8 cellular contexts compared by ENCODE assay signal in genomic region chr2:36356990-36357505, GRCh38. TPM values are rescaled to one million over a fixed set of nuclear protein-coding genes. Genes with fewer than 3 reads are reported as not detected.
DNase-seq lines count a peak whose midpoint lies in the region; ATAC-seq, FAIRE-seq and TF ChIP-seq lines count a peak whose summit lies in the region.

No MANE protein-coding gene starts in this region.

- POLR2A ChIA-PET in CD4-positive, alpha-beta memory T cell (lab: Charles Lee; ENCODE audit: partially characterized antibody) = no interaction called here

- intact Hi-C loops in CD4-positive, alpha-beta memory T cell (cut with micrococcal nuclease) = loop anchor here (1.0 to 10.0 kb wide), 5 partner anchors 111 to 610 kb away; partner anchors contain the start of gene STRN
- intact Hi-C loops in activated naive CD4-positive, alpha-beta T cell treated with anti-CD3 and anti-CD28 coated beads for 36 hours (cut with micrococcal nuclease) = loop anchor here (1.0 to 5.0 kb wide), 6 partner anchors 104 to 965 kb away; partner anchors contain the start of gene PRKD3
- intact Hi-C loops in right cardiac atrium (cut with DNase I) = loop anchor here in 3 of 4 donors (5.0 to 10.0 kb wide), 3 partner anchors 55 to 148 kb away; no protein-coding TSS in a partner anchor
- intact Hi-C loops in sigmoid colon (cut with DNase I) = loop anchor here (2.0 kb wide), 1 partner anchor 32 kb away; no protein-coding TSS in a partner anchor

- DNase-seq in CD4-positive, alpha-beta memory T cell = peak in 2 of 5 donors; percentile 10 to 13
- DNase-seq in activated naive CD4-positive, alpha-beta T cell treated with anti-CD3 and anti-CD28 coated beads for 36 hours = peak; percentile 48
- peak in 2 of 3 donors; percentile 62 to 69 for DNase-seq in right cardiac atrium
- DNase-seq in sigmoid colon = peak; percentile 65
- no peak for DNase-seq in NCI-H2227 (lab: John Stamatoyannopoulos, UW; ENCODE audit: unreplicated experiment)
- no peak for DNase-seq in frontal cortex (ENCODE audit: low spot score in 2 of 2)

- H3K9ac ChIP-seq in HUES64 (ENCODE audit: low read depth, low read length) = peak overlapping the region; percentile 74

- H3K27me3 ChIP-seq in CD4-positive, alpha-beta memory T cell (ENCODE audit: insufficient read depth, low read length) = peaks cover 5% of the 10 kb centered on the region
- H3K27me3 ChIP-seq in HUES64 (ENCODE audit: insufficient read depth, low read length) = peaks cover 16% of the 10 kb centered on the region
- H3K27me3 ChIP-seq in right cardiac atrium (ENCODE audit: control insufficient read depth, insufficient read depth) = no peaks in the 10 kb centered on the region
- H3K27me3 ChIP-seq in sigmoid colon = no peaks in the 10 kb centered on the region

- no peak overlapping the region for H3K27ac ChIP-seq in CD4-positive, alpha-beta memory T cell (ENCODE audit: low read depth, low read length)
- H3K27ac ChIP-seq in HUES64 (ENCODE audit: low read depth, low read length) = no peak overlapping the region; the same call in 1 of the 2 replicates
- H3K27ac ChIP-seq in right cardiac atrium (ENCODE audit: low read length) = peak overlapping the region; percentile 55
- peak overlapping the region; percentile 87 to 96 (median 92) for H3K27ac ChIP-seq in sigmoid colon

- peaks cover 24 to 46% (median 33%) of the 10 kb centered on the region in 4 donors for H3K4me1 Mint-ChIP-seq in CD4-positive, alpha-beta memory T cell
- H3K4me1 Mint-ChIP-seq in activated naive CD4-positive, alpha-beta T cell treated with anti-CD3 and anti-CD28 coated beads for 36 hours (ENCODE audit: low read depth) = peaks cover 25% of the 10 kb centered on the region

- ATAC-seq in GM19397 (IDR thresholded peaks at IDR 0.05; ENCODE audit: unreplicated experiment) = peak; percentile 4
- ATAC-seq in right cardiac atrium = peak; percentile 18 to 44

- peaks cover 0 to 2% (median 0%) of the 10 kb centered on the region in 8 donors for H3K9me3 Mint-ChIP-seq in CD4-positive, alpha-beta memory T cell
- H3K9me3 Mint-ChIP-seq in activated naive CD4-positive, alpha-beta T cell treated with anti-CD3 and anti-CD28 coated beads for 36 hours = no peaks in the 10 kb centered on the region

- peaks cover 28% of the 10 kb centered on the region for H3K4me1 ChIP-seq in CD4-positive, alpha-beta memory T cell (ENCODE audit: insufficient read depth, low read length)
- H3K4me1 ChIP-seq in HUES64 (ENCODE audit: insufficient read depth, low read length) (peaks cover 56% of the 10 kb centered on the region), right cardiac atrium (ENCODE audit: control insufficient read depth, insufficient read depth, low read length) (no peaks in the 10 kb centered on the region), sigmoid colon (peaks cover 0 to 78% (median 43%) of the 10 kb centered on the region in 4 donors)

- WGBS in HUES64 = under 1% methylated on average over 31 of the region's 31 CpGs
- under 1% methylated on average over 31 of the region's 31 CpGs for WGBS in right cardiac atrium
- 1% methylated on average over 31 of the region's 31 CpGs for WGBS in sigmoid colon, 2 donors

- CTCF ChIA-PET in CD4-positive, alpha-beta memory T cell (lab: Charles Lee; ENCODE audit: partially characterized antibody) = interaction anchor here (0.8 kb wide), 1 partner anchor 383 kb away, joined by 3 read pairs; no protein-coding TSS in a partner anchor
- CTCF ChIA-PET in activated naive CD4-positive, alpha-beta T cell treated with anti-CD3 and anti-CD28 coated beads for 36 hours (lab: Charles Lee) = interaction anchor here (0.6 kb wide), 1 partner anchor 193 kb away, joined by 3 read pairs; no protein-coding TSS in a partner anchor

- TF ChIP-seq CTCF in sigmoid colon (IDR thresholded peaks at IDR 0.05) = no peak

- H3K9me3 ChIP-seq in CD4-positive, alpha-beta memory T cell (ENCODE audit: control insufficient read depth in 1 of 2, low read length in 2 of 2) = no peaks in the 10 kb centered on the region
- H3K9me3 ChIP-seq in HUES64 (ENCODE audit: insufficient read depth, low read depth, low read length) = no peaks in the 10 kb centered on the region
- H3K9me3 ChIP-seq in right cardiac atrium (ENCODE audit: control insufficient read depth, low read length) = no peaks in the 10 kb centered on the region
- no peaks in the 10 kb centered on the region for H3K9me3 ChIP-seq in sigmoid colon

- peak overlapping the region; percentile 86 to 98 (median 92) for H3K4me3 Mint-ChIP-seq in CD4-positive, alpha-beta memory T cell
- H3K4me3 Mint-ChIP-seq in activated naive CD4-positive, alpha-beta T cell treated with anti-CD3 and anti-CD28 coated beads for 36 hours = peak overlapping the region; percentile 75

- no peaks in the 10 kb centered on the region for H3K36me3 ChIP-seq in CD4-positive, alpha-beta memory T cell (ENCODE audit: insufficient read depth, low read length)
- H3K36me3 ChIP-seq in HUES64 (ENCODE audit: insufficient read depth, low read length) (no peaks in the 10 kb centered on the region), sigmoid colon (no peaks in the 10 kb centered on the region)

- H3K36me3 Mint-ChIP-seq in CD4-positive, alpha-beta memory T cell = peaks cover 0 to 6% of the 10 kb centered on the region in 2 donors
- H3K36me3 Mint-ChIP-seq in activated naive CD4-positive, alpha-beta T cell treated with anti-CD3 and anti-CD28 coated beads for 36 hours (ENCODE audit: low read depth) = no peaks in the 10 kb centered on the region

- TF ChIP-seq EP300 in sigmoid colon (IDR thresholded peaks at IDR 0.05) = no peak

- H3K27me3 Mint-ChIP-seq in CD4-positive, alpha-beta memory T cell = peaks cover 14 to 17% of the 10 kb centered on the region in 2 donors
- H3K27me3 Mint-ChIP-seq in activated naive CD4-positive, alpha-beta T cell treated with anti-CD3 and anti-CD28 coated beads for 36 hours (ENCODE audit: low read depth) = peaks cover 41% of the 10 kb centered on the region

- peak overlapping the region in 6 of 7 donors; percentile 18 to 83 (median 60) for H3K27ac Mint-ChIP-seq in CD4-positive, alpha-beta memory T cell
- H3K27ac Mint-ChIP-seq in activated naive CD4-positive, alpha-beta T cell treated with anti-CD3 and anti-CD28 coated beads for 36 hours = peak overlapping the region; percentile 73

- no peak for FAIRE-seq in frontal cortex (lab: Jason Lieb, UNC)

- TF ChIP-seq POLR2A in sigmoid colon (IDR thresholded peaks at IDR 0.05) = no peak

- H3K4me3 ChIP-seq in CD4-positive, alpha-beta memory T cell (ENCODE audit: low read length in 2 of 2) = peak overlapping the region; percentile 24 to 36
- peak overlapping the region; percentile 67 for H3K4me3 ChIP-seq in HUES64 (ENCODE audit: low read length)
- H3K4me3 ChIP-seq in right cardiac atrium (ENCODE audit: low read length) = peak overlapping the region; percentile 97
- peak overlapping the region; percentile 81 to 91 (median 87) for H3K4me3 ChIP-seq in sigmoid colon

RNA-seq across cellular contexts. Expression of gene CRIM1, which starts 1.5 kb away (rescaled TPM):
- 10 to 100 TPM in 1 of 2 experiments, 1 to 10 TPM in 1; 6.8 to 12.0 TPM for total RNA-seq in CD4-positive, alpha-beta memory T cell
- polyA plus RNA-seq in CD4-positive, alpha-beta memory T cell = under 1 TPM in 1 of 2 donors, not detected in 1; 0.91 TPM
- polyA plus RNA-seq in HUES64 (2013, experiment 1 of 2) = 8.4 TPM
- 7.5 TPM for polyA plus RNA-seq in HUES64 (2013, experiment 2 of 2)
- total RNA-seq in activated naive CD4-positive, alpha-beta T cell treated with anti-CD3 and anti-CD28 coated beads for 36 hours = 1 to 10 TPM; 3.1 to 3.3 TPM
- 10 to 100 TPM; 21.2 to 34.0 (median 29.3) TPM for total RNA-seq in right cardiac atrium
- 10.5 TPM for polyA plus RNA-seq in right cardiac atrium
- 100 to 1,000 TPM in 1 of 4 donors, 10 to 100 TPM in 3; 55.6 to 148 (median 64.2) TPM for total RNA-seq in sigmoid colon
- 10 to 100 TPM in 1 of 3 donors, 1 to 10 TPM in 2; 3.0 to 14.8 (median 3.9) TPM for polyA plus RNA-seq in sigmoid colon
- total RNA-seq in frontal cortex = 97.8 TPM

Comparison
In these comparisons a context has a peak if more than half of its experiments do, and no peak if none do; other contexts are left out.
1. DNase-seq: peak in activated naive CD4-positive, alpha-beta T cell treated with anti-CD3 and anti-CD28 coated beads for 36 hours (single experiment), right cardiac atrium (2 of 3) and sigmoid colon (single experiment); none in NCI-H2227 (single experiment) and frontal cortex (0 of 2).
2. H3K27ac ChIP-seq: peak in right cardiac atrium (single experiment) and sigmoid colon (4 of 4); none in CD4-positive, alpha-beta memory T cell (single experiment) and HUES64 (single experiment).
3. H3K4me3 ChIP-seq: peak in every context shown above with its lines; median percentile 97 in right cardiac atrium; 87 in sigmoid colon; 67 in HUES64; 30 in CD4-positive, alpha-beta memory T cell.